Comparison of ENCODE assay signal across 19 cellular contexts in genomic region chr12:45757172-45757571, GRCh38. TPM values are rescaled to one million over a fixed set of nuclear protein-coding genes. Genes with fewer than 3 reads are reported as not detected.
A peak's percentile ranks its signal among the peaks of the same experiment; 100 is the strongest.
DNase-seq lines count a peak whose midpoint lies in the region; ATAC-seq, FAIRE-seq and TF ChIP-seq lines count a peak whose summit lies in the region.
"Had no signal": no experiment of that assay in that cellular context is flagged by ENCODE, and none has a peak within 500 bp of the region (broad histone marks: within the 10 kb centered on the region; RNA-seq: fewer than 3 reads in every experiment).

No MANE protein-coding gene starts in this region.

- H3K4me1 ChIP-seq in neural progenitor cell = peaks cover 16% of the 10 kb centered on the region

- peaks cover 19% of the 10 kb centered on the region for H3F3A ChIP-seq in neural progenitor cell (ENCODE audit: low read depth)

- TF ChIP-seq CTCF in natural killer cell (IDR thresholded peaks at IDR 0.05) (no peak), dorsolateral prefrontal cortex (IDR thresholded peaks at IDR 0.05 in 54 of 56, conservative IDR thresholded peaks at IDR 0.05 in 2 of 56; ENCODE audit: low read depth in 1 of 56, partially characterized antibody in 56 of 56) (no peak), neural progenitor cell (IDR thresholded peaks at IDR 0.05) (no peak), GM10266 (IDR thresholded peaks at IDR 0.05; ENCODE audit: control insufficient read depth, insufficient read depth, low read depth, missing control alignments) (no peak)

- H3K36me3 Mint-ChIP-seq in natural killer cell = no peaks in the 10 kb centered on the region
- H3K36me3 Mint-ChIP-seq in natural killer cell treated with Interleukin-12 subunit alpha and Interleukin-12 subunit beta and Interleukin-15 and Interleukin-18, amount 100 ng/mL, for 72 hours = peaks cover 13% of the 10 kb centered on the region
- peaks cover 23% of the 10 kb centered on the region for H3K36me3 Mint-ChIP-seq in neural progenitor cell

- H3K27ac Mint-ChIP-seq in natural killer cell (peak overlapping the region; percentile 15 to 63), neural progenitor cell (peak overlapping the region; percentile 61)
- no peak overlapping the region for H3K27ac Mint-ChIP-seq in natural killer cell treated with Interleukin-12 subunit alpha and Interleukin-12 subunit beta and Interleukin-15 and Interleukin-18, amount 100 ng/mL, for 72 hours

- intact Hi-C loops in natural killer cell (cut with micrococcal nuclease) (no loop called here), dorsolateral prefrontal cortex (cut with DNase I) (no loop called here)

- H3K4me3 Mint-ChIP-seq in natural killer cell (no peak overlapping the region), neural progenitor cell (no peak overlapping the region)
- no peak overlapping the region for H3K4me3 Mint-ChIP-seq in natural killer cell treated with Interleukin-12 subunit alpha and Interleukin-12 subunit beta and Interleukin-15 and Interleukin-18, amount 100 ng/mL, for 72 hours

- H3K36me3 ChIP-seq in neural progenitor cell = peaks cover 3% of the 10 kb centered on the region

- H3K9me3 ChIP-seq in neural progenitor cell (ENCODE audit: low read depth) = no peaks in the 10 kb centered on the region

- H3K79me2 ChIP-seq in neural progenitor cell (ENCODE audit: low read depth) = peaks cover 100% of the 10 kb centered on the region

- no peak overlapping the region for H3K4me2 ChIP-seq in neural progenitor cell

- H3K4me1 Mint-ChIP-seq in natural killer cell (peaks cover 51 to 62% of the 10 kb centered on the region in 2 donors), neural progenitor cell (peaks cover 4% of the 10 kb centered on the region)
- peaks cover 43 to 48% of the 10 kb centered on the region in 2 donors for H3K4me1 Mint-ChIP-seq in natural killer cell treated with Interleukin-12 subunit alpha and Interleukin-12 subunit beta and Interleukin-15 and Interleukin-18, amount 100 ng/mL, for 72 hours (ENCODE audit: low read depth in 2 of 2)

- peaks cover 95% of the 10 kb centered on the region for H4K20me1 ChIP-seq in neural progenitor cell (ENCODE audit: low read depth)

- no peaks in the 10 kb centered on the region for H3K27me3 ChIP-seq in dorsolateral prefrontal cortex
- H3K27me3 ChIP-seq in neural progenitor cell = no peaks in the 10 kb centered on the region

- H3K9ac ChIP-seq in neural progenitor cell = no peak overlapping the region

- FAIRE-seq in GM19239 (lab: Jason Lieb, UNC) = no peak
- FAIRE-seq: A204.1, HepG2 had no signal

- H3K27ac ChIP-seq in dorsolateral prefrontal cortex = peak overlapping the region in 41 of 59 donors; percentile 2 to 75 (median 35)
- H3K27ac ChIP-seq in neural progenitor cell = peak overlapping the region; percentile 65
- H3K27ac ChIP-seq: C4-2B had no signal

- H3K27me3 Mint-ChIP-seq in natural killer cell (ENCODE audit: low read depth in 2 of 2) (no peaks in the 10 kb centered on the region), neural progenitor cell (ENCODE audit: insufficient read depth, low read depth) (no peaks in the 10 kb centered on the region)
- no peaks in the 10 kb centered on the region for H3K27me3 Mint-ChIP-seq in natural killer cell treated with Interleukin-12 subunit alpha and Interleukin-12 subunit beta and Interleukin-15 and Interleukin-18, amount 100 ng/mL, for 72 hours

- no peak for DNase-seq in natural killer cell
- DNase-seq in natural killer cell treated with Interleukin-12 subunit alpha and Interleukin-12 subunit beta and Interleukin-15 and Interleukin-18, amount 100 ng/mL, for 72 hours (ENCODE audit: low spot score) = no peak
- DNase-seq in dorsolateral prefrontal cortex = no peak
- DNase-seq in neural progenitor cell (ENCODE audit: low spot score) = no peak
- DNase-seq in anterior cingulate cortex (lab: John Stamatoyannopoulos, UW) = no peak
- no peak for DNase-seq in GM10266 (ENCODE audit: extremely low spot score)
- no peak for DNase-seq in GM19239 (ENCODE audit: insufficient read length, low spot score)
- DNase-seq in activated gamma-delta T cell treated with Interleukin-2 at 50 U/mL for 16 hours = no peak
- DNase-seq: COR-L47, Karpas-422, NCI-H1417, NCI-H1930, NCI-H2171, NCI-H446 treated with DMSO at 0.1 percent for 48 hours, NCI-H774, SHP77 treated with DMSO at 0.1 percent for 48 hours had no signal

- no peak for ATAC-seq in natural killer cell
- no peak for ATAC-seq in natural killer cell treated with Interleukin-12 subunit alpha and Interleukin-12 subunit beta and Interleukin-15 and Interleukin-18, amount 100 ng/mL, for 72 hours
- ATAC-seq: HepG2 had no signal

- H3K4me3 ChIP-seq in dorsolateral prefrontal cortex = no peak overlapping the region
- H3K4me3 ChIP-seq in neural progenitor cell = no peak overlapping the region

- H2AFZ ChIP-seq in neural progenitor cell (replicated peaks) = no peak overlapping the region

- no peaks in the 10 kb centered on the region for H3K9me3 Mint-ChIP-seq in natural killer cell
- no peaks in the 10 kb centered on the region for H3K9me3 Mint-ChIP-seq in natural killer cell treated with Interleukin-12 subunit alpha and Interleukin-12 subunit beta and Interleukin-15 and Interleukin-18, amount 100 ng/mL, for 72 hours
- H3K9me3 Mint-ChIP-seq in neural progenitor cell = no peaks in the 10 kb centered on the region

RNA-seq across cellular contexts. Expression of gene ARID2, which starts 27.7 kb away (rescaled TPM):
- 10 to 100 TPM; 75.2 to 95.7 (median 79.8) TPM for total RNA-seq in natural killer cell
- total RNA-seq in natural killer cell treated with Interleukin-12 subunit alpha and Interleukin-12 subunit beta and Interleukin-15 and Interleukin-18, amount 100 ng/mL, for 72 hours = 100 to 1,000 TPM; 116 to 133 TPM
- total RNA-seq in dorsolateral prefrontal cortex = 10 to 100 TPM; 18.3 to 54.8 (median 27.6) TPM
- 73.3 and 86.4 TPM in 2 replicates for total RNA-seq in neural progenitor cell (ENCODE audit: low replicate concordance)

Comparison
In these comparisons a context has a peak if more than half of its experiments do, and no peak if none do; other contexts are left out.
1. H3K27ac Mint-ChIP-seq: peak in natural killer cell (2 of 2) and neural progenitor cell (single experiment); none in natural killer cell treated with Interleukin-12 subunit alpha and Interleukin-12 subunit beta and Interleukin-15 and Interleukin-18, amount 100 ng/mL, for 72 hours (0 of 2).